19 cellular contexts compared by ENCODE assay signal in genomic region chr4:172666711-172667368, GRCh38.
DNase-seq lines count a peak whose midpoint lies in the region; ATAC-seq, FAIRE-seq and TF ChIP-seq lines count a peak whose summit lies in the region.
"Had no signal": no experiment of that assay in that cellular context is flagged by ENCODE, and none has a peak within 500 bp of the region (broad histone marks: within the 10 kb centered on the region; RNA-seq: fewer than 3 reads in every experiment).

No MANE protein-coding gene starts in this region.

- H3K4me3 ChIP-seq in bronchial epithelial cell (ENCODE audit: low read depth, low read length) = no peak overlapping the region
- H3K4me3 ChIP-seq: coronary artery, esophagus muscularis mucosa, HAP-1 had no signal

- H3K36me3 ChIP-seq in bronchial epithelial cell (ENCODE audit: control insufficient read depth, insufficient read depth, low read length) = no peaks in the 10 kb centered on the region
- H3K36me3 ChIP-seq: esophagus muscularis mucosa, HAP-1 had no signal

- ATAC-seq in GM18909 (IDR thresholded peaks at IDR 0.05; ENCODE audit: poor library complexity, unreplicated experiment) = no peak
- ATAC-seq: activated T-cell treated with anti-CD3 and anti-CD28 coated beads, Interleukin-2, amount 50 U/mL, for 72 hours; stimulated activated naive CD8-positive, alpha-beta T cell treated with anti-CD3 and anti-CD28 coated beads, Interleukin-15, amount 100 ng/mL, for 72 hours; T-helper 17 cell had no signal

- TF ChIP-seq RAD21 in Ishikawa (IDR thresholded peaks at IDR 0.05; ENCODE audit: low read depth) = peak; percentile 32; the same call in 1 of the 2 replicates

- DNase-seq in bronchial epithelial cell (ENCODE audit: low read depth) (peak; percentile 36), iris pigment epithelial cell (ENCODE audit: low read depth) (peak; percentile 19), HuH-7.5 (ENCODE audit: low spot score) (no peak), LoVo (ENCODE audit: low spot score) (no peak)
- no peak for DNase-seq in activated CD4-positive, alpha-beta T cell treated with anti-CD3 and anti-CD28 coated beads for 4 hours
- DNase-seq: activated T-cell treated with anti-CD3 and anti-CD28 coated beads, Interleukin-2, amount 50 U/mL, for 72 hours; amniotic stem cell; GF-D8; NCI-H1417 treated with DMSO at 0.1 percent for 48 hours; NCI-H510A; occipital lobe; stimulated activated naive CD8-positive, alpha-beta T cell treated with anti-CD3 and anti-CD28 coated beads, Interleukin-15, amount 100 ng/mL, for 72 hours; T-helper 17 cell had no signal

- H3K27me3 ChIP-seq in bronchial epithelial cell (ENCODE audit: control insufficient read depth, insufficient read depth, low read length) = no peaks in the 10 kb centered on the region
- H3K27me3 ChIP-seq: esophagus muscularis mucosa had no signal

- TF ChIP-seq CTCF in GM12873 (IDR thresholded peaks at IDR 0.05; ENCODE audit: insufficient read depth, low read depth, low read length, missing control alignments) (peak; percentile 46), bronchial epithelial cell (IDR thresholded peaks at IDR 0.05; ENCODE audit: insufficient read depth, low read length, severe bottlenecking) (no peak)

- no peak for FAIRE-seq in bronchial epithelial cell (lab: Jason Lieb, UNC)

- TF ChIP-seq EP300 in Ishikawa (IDR thresholded peaks at IDR 0.05; ENCODE audit: borderline replicate concordance) = no peak

TF ChIP-seq in Ishikawa, 13 proteins besides CTCF, POLR2A, EP300 and RAD21:
- TF ChIP-seq TAF1 (IDR thresholded peaks at IDR 0.05; ENCODE audit: low read depth) (no peak), YY1 (IDR thresholded peaks at IDR 0.05; ENCODE audit: low read depth) (no peak)
TF ChIP-seq in Ishikawa: peak in this region for 0.

Comparison
In these comparisons a context has a peak if more than half of its experiments do, and no peak if none do; other contexts are left out.
1. DNase-seq: peak in bronchial epithelial cell (single experiment) and iris pigment epithelial cell (single experiment); none in HuH-7.5 (single experiment), LoVo (single experiment) and activated CD4-positive, alpha-beta T cell treated with anti-CD3 and anti-CD28 coated beads for 4 hours (0 of 2).